In the genomic region with DNA sequence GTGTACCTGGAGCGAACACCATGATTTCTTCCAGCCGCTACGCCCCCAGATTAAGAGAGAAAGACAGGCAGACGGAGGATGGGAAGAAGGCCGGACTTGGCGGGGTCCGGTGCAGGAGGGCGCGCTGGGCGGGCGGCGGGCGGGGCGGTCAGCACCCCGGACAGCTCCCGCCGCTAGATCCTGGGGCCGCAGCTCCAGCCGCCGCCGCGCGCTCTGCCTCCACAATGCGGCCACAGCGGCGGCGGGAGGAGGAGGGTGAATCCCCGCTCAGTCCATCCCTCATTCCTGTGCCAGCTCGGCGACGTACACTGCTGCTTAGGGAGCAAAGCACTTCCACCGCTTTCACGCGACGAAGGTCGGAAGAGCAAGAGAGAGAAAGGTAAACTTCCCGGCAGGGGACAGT, we compare ENCODE assay signal across 1 cellular context.
TF ChIP-seq lines count a peak whose summit lies in the region.

A gene with protein sequence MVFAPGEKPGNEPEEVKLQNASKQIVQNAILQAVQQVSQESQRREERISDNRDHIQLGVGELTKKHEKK (minus strand): TSS at position 226 of the 403 bp plus-strand sequence. CDS start 204 bp downstream, at position 22.

TF ChIP-seq in HepG2, 621 proteins besides CTCF, POLR2A, EP300 and RAD21 (continued from another document and continues in another):
- TF ChIP-seq REPIN1 (CRISPR knock-in tag; IDR thresholded peaks at IDR 0.05; ENCODE audit: borderline replicate concordance, low read depth) (no peak), ARID4A (CRISPR knock-in tag; IDR thresholded peaks at IDR 0.05; ENCODE audit: borderline replicate concordance) (peak; percentile 54; the same call in 1 of the 2 replicates), ZNF407 (CRISPR knock-in tag; IDR thresholded peaks at IDR 0.05; ENCODE audit: not compliant biosample characterization) (no peak), ZNF615 (CRISPR knock-in tag; IDR thresholded peaks at IDR 0.05; ENCODE audit: borderline replicate concordance) (no peak), ZNF317 (CRISPR knock-in tag; IDR thresholded peaks at IDR 0.05) (no peak), FOXC1 (CRISPR knock-in tag; IDR thresholded peaks at IDR 0.05; ENCODE audit: borderline replicate concordance) (peak; percentile 37; the same call in 1 of the 2 replicates), ZNF44 (CRISPR knock-in tag; IDR thresholded peaks at IDR 0.05) (no peak), ZNF230 (CRISPR knock-in tag; IDR thresholded peaks at IDR 0.05) (no peak; the same call in 1 of the 2 replicates), ATF5 (CRISPR knock-in tag; IDR thresholded peaks at IDR 0.05; ENCODE audit: low read depth) (no peak), SYNCRIP (IDR thresholded peaks at IDR 0.05; ENCODE audit: insufficient read depth, low read depth, low read length) (no peak), SIX1 (CRISPR knock-in tag; IDR thresholded peaks at IDR 0.05; ENCODE audit: borderline replicate concordance) (no peak), ZSCAN20 (CRISPR knock-in tag; IDR thresholded peaks at IDR 0.05; ENCODE audit: borderline replicate concordance) (peak; percentile 97; the same call in 1 of the 2 replicates), HDAC2 (CRISPR knock-in tag; IDR thresholded peaks at IDR 0.05) (0 out of 2 replicates have a peak, but pooled peaks have one; percentile 35), HMGXB4 (CRISPR knock-in tag; IDR thresholded peaks at IDR 0.05; ENCODE audit: borderline replicate concordance in 1 of 2, low read depth in 1 of 2) (no peak), PRPF4 (IDR thresholded peaks at IDR 0.05; ENCODE audit: low read depth, low read length, poor library complexity, severe bottlenecking) (no peak), RXRB (CRISPR knock-in tag; IDR thresholded peaks at IDR 0.05; ENCODE audit: borderline replicate concordance) (no peak), PRMT3 (CRISPR knock-in tag; IDR thresholded peaks at IDR 0.05; ENCODE audit: borderline replicate concordance, low read depth) (no peak), ZNF772 (CRISPR knock-in tag; IDR thresholded peaks at IDR 0.05) (peak; percentile 42; the same call in 1 of the 2 replicates), JUN (CRISPR knock-in tag; IDR thresholded peaks at IDR 0.05) (no peak), SNAI1 (CRISPR knock-in tag; IDR thresholded peaks at IDR 0.05; ENCODE audit: borderline replicate concordance) (no peak), ZNF550 (CRISPR knock-in tag; IDR thresholded peaks at IDR 0.05; ENCODE audit: borderline replicate concordance) (no peak), ZNF530 (CRISPR knock-in tag; IDR thresholded peaks at IDR 0.05; ENCODE audit: low read depth) (no peak), FLYWCH1 (CRISPR knock-in tag; IDR thresholded peaks at IDR 0.05) (no peak), TOE1 (CRISPR knock-in tag; IDR thresholded peaks at IDR 0.05) (no peak), ZNF17 (CRISPR knock-in tag; IDR thresholded peaks at IDR 0.05) (no peak), ZNF629 (CRISPR knock-in tag; conservative IDR thresholded peaks at IDR 0.05) (0 out of 2 replicates have a peak, but pooled peaks have one; percentile 17)
- TF ChIP-seq, protein P1, sequence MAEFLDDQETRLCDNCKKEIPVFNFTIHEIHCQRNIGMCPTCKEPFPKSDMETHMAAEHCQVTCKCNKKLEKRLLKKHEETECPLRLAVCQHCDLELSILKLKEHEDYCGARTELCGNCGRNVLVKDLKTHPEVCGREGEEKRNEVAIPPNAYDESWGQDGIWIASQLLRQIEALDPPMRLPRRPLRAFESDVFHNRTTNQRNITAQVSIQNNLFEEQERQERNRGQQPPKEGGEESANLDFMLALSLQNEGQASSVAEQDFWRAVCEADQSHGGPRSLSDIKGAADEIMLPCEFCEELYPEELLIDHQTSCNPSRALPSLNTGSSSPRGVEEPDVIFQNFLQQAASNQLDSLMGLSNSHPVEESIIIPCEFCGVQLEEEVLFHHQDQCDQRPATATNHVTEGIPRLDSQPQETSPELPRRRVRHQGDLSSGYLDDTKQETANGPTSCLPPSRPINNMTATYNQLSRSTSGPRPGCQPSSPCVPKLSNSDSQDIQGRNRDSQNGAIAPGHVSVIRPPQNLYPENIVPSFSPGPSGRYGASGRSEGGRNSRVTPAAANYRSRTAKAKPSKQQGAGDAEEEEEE (CRISPR knock-in tag; IDR thresholded peaks at IDR 0.05; ENCODE audit: borderline replicate concordance) = no peak
- TF ChIP-seq, protein P2, sequence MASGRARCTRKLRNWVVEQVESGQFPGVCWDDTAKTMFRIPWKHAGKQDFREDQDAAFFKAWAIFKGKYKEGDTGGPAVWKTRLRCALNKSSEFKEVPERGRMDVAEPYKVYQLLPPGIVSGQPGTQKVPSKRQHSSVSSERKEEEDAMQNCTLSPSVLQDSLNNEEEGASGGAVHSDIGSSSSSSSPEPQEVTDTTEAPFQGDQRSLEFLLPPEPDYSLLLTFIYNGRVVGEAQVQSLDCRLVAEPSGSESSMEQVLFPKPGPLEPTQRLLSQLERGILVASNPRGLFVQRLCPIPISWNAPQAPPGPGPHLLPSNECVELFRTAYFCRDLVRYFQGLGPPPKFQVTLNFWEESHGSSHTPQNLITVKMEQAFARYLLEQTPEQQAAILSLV (CRISPR knock-in tag; IDR thresholded peaks at IDR 0.05; ENCODE audit: borderline replicate concordance) = peak; percentile 74; the same call in 1 of the 2 replicates
- TF ChIP-seq, protein P3, sequence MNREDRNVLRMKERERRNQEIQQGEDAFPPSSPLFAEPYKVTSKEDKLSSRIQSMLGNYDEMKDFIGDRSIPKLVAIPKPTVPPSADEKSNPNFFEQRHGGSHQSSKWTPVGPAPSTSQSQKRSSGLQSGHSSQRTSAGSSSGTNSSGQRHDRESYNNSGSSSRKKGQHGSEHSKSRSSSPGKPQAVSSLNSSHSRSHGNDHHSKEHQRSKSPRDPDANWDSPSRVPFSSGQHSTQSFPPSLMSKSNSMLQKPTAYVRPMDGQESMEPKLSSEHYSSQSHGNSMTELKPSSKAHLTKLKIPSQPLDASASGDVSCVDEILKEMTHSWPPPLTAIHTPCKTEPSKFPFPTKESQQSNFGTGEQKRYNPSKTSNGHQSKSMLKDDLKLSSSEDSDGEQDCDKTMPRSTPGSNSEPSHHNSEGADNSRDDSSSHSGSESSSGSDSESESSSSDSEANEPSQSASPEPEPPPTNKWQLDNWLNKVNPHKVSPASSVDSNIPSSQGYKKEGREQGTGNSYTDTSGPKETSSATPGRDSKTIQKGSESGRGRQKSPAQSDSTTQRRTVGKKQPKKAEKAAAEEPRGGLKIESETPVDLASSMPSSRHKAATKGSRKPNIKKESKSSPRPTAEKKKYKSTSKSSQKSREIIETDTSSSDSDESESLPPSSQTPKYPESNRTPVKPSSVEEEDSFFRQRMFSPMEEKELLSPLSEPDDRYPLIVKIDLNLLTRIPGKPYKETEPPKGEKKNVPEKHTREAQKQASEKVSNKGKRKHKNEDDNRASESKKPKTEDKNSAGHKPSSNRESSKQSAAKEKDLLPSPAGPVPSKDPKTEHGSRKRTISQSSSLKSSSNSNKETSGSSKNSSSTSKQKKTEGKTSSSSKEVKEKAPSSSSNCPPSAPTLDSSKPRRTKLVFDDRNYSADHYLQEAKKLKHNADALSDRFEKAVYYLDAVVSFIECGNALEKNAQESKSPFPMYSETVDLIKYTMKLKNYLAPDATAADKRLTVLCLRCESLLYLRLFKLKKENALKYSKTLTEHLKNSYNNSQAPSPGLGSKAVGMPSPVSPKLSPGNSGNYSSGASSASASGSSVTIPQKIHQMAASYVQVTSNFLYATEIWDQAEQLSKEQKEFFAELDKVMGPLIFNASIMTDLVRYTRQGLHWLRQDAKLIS (CRISPR knock-in tag; IDR thresholded peaks at IDR 0.05) = no peak
